Comparison of ENCODE assay signal across 30 cellular contexts in genomic region chr10:53894145-53894544, GRCh38.
"Had no signal": no experiment of that assay in that cellular context is flagged by ENCODE, and none has a peak within 500 bp of the region (broad histone marks: within the 10 kb centered on the region; RNA-seq: fewer than 3 reads in every experiment).

No MANE protein-coding gene starts in this region.

- FAIRE-seq: endothelial cell of umbilical vein, frontal cortex had no signal

- DNase-seq: activated CD4-positive, alpha-beta memory T cell treated with anti-CD3 and anti-CD28 coated beads, Interleukin-2, amount 10 ng/mL, durations not matched to agents 7 days and 5 days; activated CD4-positive, alpha-beta T cell treated with anti-CD3 and anti-CD28 coated beads, Interleukin-2, amount 10 ng/mL, durations not matched to agents 7 days and 5 days; activated CD4-positive, CD25-positive, alpha-beta regulatory T cell treated with anti-CD3 and anti-CD28 coated beads, Interleukin-2, amount 50 U/mL, for 72 hours; activated CD8-positive, alpha-beta memory T cell treated with anti-CD3 and anti-CD28 coated beads, Interleukin-2, amount 50 U/mL, for 48 hours; activated gamma-delta T cell; activated naive CD4-positive, alpha-beta T cell treated with anti-CD3 and anti-CD28 coated beads, Interleukin-2, amount 10 ng/mL, durations not matched to agents 7 days and 5 days; activated naive CD8-positive, alpha-beta T cell treated with anti-CD3 and anti-CD28 coated beads, Interleukin-2, amount 10 ng/mL, durations not matched to agents 7 days and 5 days; activated T-cell treated with anti-CD3 and anti-CD28 coated beads, Interleukin-2, amount 50 U/mL, for 24 hours; caudate nucleus; esophagus squamous epithelium; kidney glomerular epithelial cell; left lung; lower lobe of right lung; mesendoderm; stimulated activated CD4-positive, alpha-beta T cell treated with anti-CD3 and anti-CD28 coated beads, Interleukin-12 subunit alpha, Interleukin-12 subunit beta, amount 100 ng/mL, for 4 hours; stimulated activated CD4-positive, alpha-beta T cell treated with anti-CD3 and anti-CD28 coated beads, Interleukin-4, amount 100 ng/mL, for 24 hours; substantia nigra; T-helper 17 cell; T1000; uterus had no signal

- H3K9me3 Mint-ChIP-seq: activated naive CD8-positive, alpha-beta T cell treated with anti-CD3 and anti-CD28 coated beads, Interleukin-2, amount 10 ng/mL, durations not matched to agents 7 days and 5 days; brain; type B pancreatic cell had no signal

- H3K27me3 Mint-ChIP-seq: activated CD4-positive, alpha-beta memory T cell treated with anti-CD3 and anti-CD28 coated beads, Interleukin-2, amount 10 ng/mL, durations not matched to agents 7 days and 5 days; activated CD4-positive, alpha-beta T cell treated with anti-CD3 and anti-CD28 coated beads, Interleukin-2, amount 10 ng/mL, durations not matched to agents 7 days and 5 days; activated naive CD4-positive, alpha-beta T cell treated with anti-CD3 and anti-CD28 coated beads, Interleukin-2, amount 10 ng/mL, durations not matched to agents 7 days and 5 days; activated naive CD8-positive, alpha-beta T cell treated with anti-CD3 and anti-CD28 coated beads, Interleukin-2, amount 10 ng/mL, durations not matched to agents 7 days and 5 days; activated T-cell treated with anti-CD3 and anti-CD28 coated beads, Interleukin-2, amount 50 U/mL, for 24 hours; brain; natural killer cell treated with Interleukin-12 subunit alpha and Interleukin-12 subunit beta and Interleukin-15 and Interleukin-18, amount 100 ng/mL, for 72 hours; stimulated activated naive CD8-positive, alpha-beta T cell treated with anti-CD3 and anti-CD28 coated beads, Interleukin-15, Interleukin-2, amounts not matched to agents 100 ng/mL and 50 ng/mL, for 24 hours; T-helper 17 cell; type B pancreatic cell had no signal

- H3K27ac Mint-ChIP-seq: activated CD4-positive, alpha-beta memory T cell treated with anti-CD3 and anti-CD28 coated beads, Interleukin-2, amount 10 ng/mL, durations not matched to agents 7 days and 5 days; activated CD4-positive, alpha-beta T cell treated with anti-CD3 and anti-CD28 coated beads, Interleukin-2, amount 10 ng/mL, durations not matched to agents 7 days and 5 days; activated naive CD4-positive, alpha-beta T cell treated with anti-CD3 and anti-CD28 coated beads, Interleukin-2, amount 10 ng/mL, durations not matched to agents 7 days and 5 days; activated naive CD8-positive, alpha-beta T cell treated with anti-CD3 and anti-CD28 coated beads, Interleukin-2, amount 10 ng/mL, durations not matched to agents 7 days and 5 days; activated T-cell treated with anti-CD3 and anti-CD28 coated beads, Interleukin-2, amount 50 U/mL, for 24 hours; brain; natural killer cell treated with Interleukin-12 subunit alpha and Interleukin-12 subunit beta and Interleukin-15 and Interleukin-18, amount 100 ng/mL, for 72 hours; stimulated activated effector memory CD8-positive, alpha-beta T cell treated with anti-CD3 and anti-CD28 coated beads, Interleukin-12 subunit alpha, Interleukin-12 subunit beta, amount 100 ng/mL, for 72 hours; stimulated activated naive CD8-positive, alpha-beta T cell treated with anti-CD3 and anti-CD28 coated beads, Interleukin-15, Interleukin-2, amounts not matched to agents 100 ng/mL and 50 ng/mL, for 24 hours; T-helper 17 cell; type B pancreatic cell had no signal

- H3K9me3 ChIP-seq: ascending aorta, esophagus squamous epithelium, left lung, lower lobe of right lung, uterus had no signal

- H3K27me3 ChIP-seq: ascending aorta, esophagus squamous epithelium, left lung, uterus had no signal

- H3K4me1 ChIP-seq: ascending aorta, esophagus squamous epithelium, left lung, lower lobe of right lung, uterus had no signal

- H3K4me1 Mint-ChIP-seq: activated CD4-positive, alpha-beta memory T cell treated with anti-CD3 and anti-CD28 coated beads, Interleukin-2, amount 10 ng/mL, durations not matched to agents 7 days and 5 days; activated CD4-positive, alpha-beta T cell treated with anti-CD3 and anti-CD28 coated beads, Interleukin-2, amount 10 ng/mL, durations not matched to agents 7 days and 5 days; activated naive CD4-positive, alpha-beta T cell treated with anti-CD3 and anti-CD28 coated beads, Interleukin-2, amount 10 ng/mL, durations not matched to agents 7 days and 5 days; activated naive CD8-positive, alpha-beta T cell treated with anti-CD3 and anti-CD28 coated beads, Interleukin-2, amount 10 ng/mL, durations not matched to agents 7 days and 5 days; brain; stimulated activated effector memory CD8-positive, alpha-beta T cell treated with anti-CD3 and anti-CD28 coated beads, Interleukin-12 subunit alpha, Interleukin-12 subunit beta, amount 100 ng/mL, for 72 hours; T-helper 17 cell had no signal

- H3K4me3 Mint-ChIP-seq: activated CD4-positive, alpha-beta memory T cell treated with anti-CD3 and anti-CD28 coated beads, Interleukin-2, amount 10 ng/mL, durations not matched to agents 7 days and 5 days; activated CD4-positive, alpha-beta T cell treated with anti-CD3 and anti-CD28 coated beads, Interleukin-2, amount 10 ng/mL, durations not matched to agents 7 days and 5 days; activated naive CD4-positive, alpha-beta T cell treated with anti-CD3 and anti-CD28 coated beads, Interleukin-2, amount 10 ng/mL, durations not matched to agents 7 days and 5 days; activated naive CD8-positive, alpha-beta T cell treated with anti-CD3 and anti-CD28 coated beads, Interleukin-2, amount 10 ng/mL, durations not matched to agents 7 days and 5 days; activated T-cell treated with anti-CD3 and anti-CD28 coated beads, Interleukin-2, amount 50 U/mL, for 24 hours; brain; natural killer cell treated with Interleukin-12 subunit alpha and Interleukin-12 subunit beta and Interleukin-15 and Interleukin-18, amount 100 ng/mL, for 72 hours; stimulated activated effector memory CD8-positive, alpha-beta T cell treated with anti-CD3 and anti-CD28 coated beads, Interleukin-12 subunit alpha, Interleukin-12 subunit beta, amount 100 ng/mL, for 72 hours; stimulated activated naive CD8-positive, alpha-beta T cell treated with anti-CD3 and anti-CD28 coated beads, Interleukin-15, Interleukin-2, amounts not matched to agents 100 ng/mL and 50 ng/mL, for 24 hours; T-helper 17 cell; type B pancreatic cell had no signal

- ATAC-seq: left lung; lower lobe of right lung; natural killer cell treated with Interleukin-12 subunit alpha and Interleukin-12 subunit beta and Interleukin-15 and Interleukin-18, amount 100 ng/mL, for 72 hours; sciatic nerve; stimulated activated effector memory CD8-positive, alpha-beta T cell treated with anti-CD3 and anti-CD28 coated beads, Interleukin-12 subunit alpha, Interleukin-12 subunit beta, amount 100 ng/mL, for 72 hours; T-helper 17 cell had no signal

- H3K4me3 ChIP-seq: ascending aorta, esophagus squamous epithelium, left lung, lower lobe of right lung, skin epidermis, uterus had no signal

- H3K36me3 Mint-ChIP-seq: activated naive CD4-positive, alpha-beta T cell treated with anti-CD3 and anti-CD28 coated beads, Interleukin-2, amount 10 ng/mL, durations not matched to agents 7 days and 5 days; activated naive CD8-positive, alpha-beta T cell treated with anti-CD3 and anti-CD28 coated beads, Interleukin-2, amount 10 ng/mL, durations not matched to agents 7 days and 5 days; brain; natural killer cell treated with Interleukin-12 subunit alpha and Interleukin-12 subunit beta and Interleukin-15 and Interleukin-18, amount 100 ng/mL, for 72 hours; stimulated activated effector memory CD8-positive, alpha-beta T cell treated with anti-CD3 and anti-CD28 coated beads, Interleukin-12 subunit alpha, Interleukin-12 subunit beta, amount 100 ng/mL, for 72 hours; type B pancreatic cell had no signal

- H3K27ac ChIP-seq: ascending aorta, esophagus squamous epithelium, left lung, lower lobe of right lung, skin epidermis, uterus had no signal

- H3K36me3 ChIP-seq: ascending aorta, esophagus squamous epithelium, left lung, lower lobe of right lung, uterus had no signal
